ENCODE assay signal across 8 cellular contexts in the genomic region with DNA sequence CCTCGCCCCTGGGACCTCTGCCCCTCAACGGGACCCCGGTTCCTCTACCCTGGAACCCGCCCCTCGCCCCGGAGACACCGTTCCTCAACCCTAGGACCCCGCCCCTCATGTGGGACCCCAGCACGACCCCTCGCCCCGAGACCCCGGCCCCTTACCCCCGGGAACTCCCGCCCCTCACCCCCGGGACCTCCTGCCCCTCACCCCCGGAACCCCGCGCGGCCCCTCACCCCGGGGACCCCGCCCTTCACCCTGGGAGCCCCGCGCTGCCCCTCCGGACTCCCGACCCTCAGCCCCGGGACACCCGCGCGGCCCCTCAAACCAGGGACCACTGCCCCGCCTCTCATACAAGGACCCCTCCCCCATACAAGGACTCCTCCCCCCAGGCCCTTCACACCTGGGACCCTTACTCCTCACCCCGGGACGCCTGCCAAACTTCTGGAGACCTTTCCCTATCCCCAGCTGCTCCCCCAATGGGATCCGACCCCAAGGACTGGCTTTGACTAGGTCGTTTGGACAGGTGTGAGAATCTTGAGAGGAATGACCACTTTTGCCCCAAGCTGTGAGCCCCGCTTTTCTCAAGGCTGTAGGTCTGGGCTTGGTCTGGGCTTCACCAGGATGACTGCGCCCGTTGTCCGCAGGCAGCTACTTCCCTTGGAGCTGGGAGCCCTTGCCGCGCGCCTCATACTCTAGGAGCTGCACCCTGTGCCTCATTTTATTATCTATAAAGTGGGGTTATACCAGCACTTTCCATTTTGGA. TPM values are rescaled to one million over a fixed set of nuclear protein-coding genes. Genes with fewer than 3 reads are reported as not detected.
A peak's percentile ranks its signal among the peaks of the same experiment; 100 is the strongest.
DNase-seq lines count a peak whose midpoint lies in the region; ATAC-seq and TF ChIP-seq lines count a peak whose summit lies in the region.

No MANE protein-coding gene starts in this region.

- H3K27ac Mint-ChIP-seq in stimulated activated naive B cell treated with anti-CD40 and anti-IgM and Interleukin-4, amounts not matched to agents 10 μg/mL and 1 μg/mL and 100 μg/mL, for 72 hours = peak overlapping the region; percentile 94

- no peaks in the 10 kb centered on the region for H3K9me3 ChIP-seq in left lung

- H3K4me3 Mint-ChIP-seq in stimulated activated naive B cell treated with anti-CD40 and anti-IgM and Interleukin-4, amounts not matched to agents 10 μg/mL and 1 μg/mL and 100 μg/mL, for 72 hours = peak overlapping the region; percentile 88 to 94

- H3K4me3 ChIP-seq in left lung = peak overlapping the region; percentile 82 to 87

- DNase-seq in DMS 273 (lab: John Stamatoyannopoulos, UW; ENCODE audit: unreplicated experiment) (peak; percentile 47), DMS 273 treated with DMSO at 0.1 percent for 48 hours (lab: John Stamatoyannopoulos, UW) (no peak), SK-N-DZ (ENCODE audit: low spot score) (peak; percentile 4), cerebellum (ENCODE audit: low spot score) (peak; percentile 22), left lung (peak; percentile 51 to 88), GM19238 (ENCODE audit: insufficient read length, low spot score) (no peak)
- DNase-seq in stimulated activated naive B cell treated with anti-CD40 and anti-IgM and Interleukin-4, amounts not matched to agents 10 μg/mL and 1 μg/mL and 100 μg/mL, for 72 hours = no peak

- peak; percentile 16 for ATAC-seq in left lung
- no peak for ATAC-seq in stimulated activated naive B cell treated with anti-CD40 and anti-IgM and Interleukin-4, amounts not matched to agents 10 μg/mL and 1 μg/mL and 100 μg/mL, for 72 hours (replicated peaks)
- no peak for ATAC-seq in activated CD4-positive, CD25-positive, alpha-beta regulatory T cell treated with anti-CD3 and anti-CD28 coated beads, Interleukin-2, amount 50 U/mL, for 24 hours

- no peak for TF ChIP-seq CTCF in left lung (IDR thresholded peaks at IDR 0.05)

- no peaks in the 10 kb centered on the region for H3K27me3 ChIP-seq in left lung

- no peaks in the 10 kb centered on the region for H3K27me3 Mint-ChIP-seq in stimulated activated naive B cell treated with anti-CD40 and anti-IgM and Interleukin-4, amounts not matched to agents 10 μg/mL and 1 μg/mL and 100 μg/mL, for 72 hours

- H3K4me1 Mint-ChIP-seq in stimulated activated naive B cell treated with anti-CD40 and anti-IgM and Interleukin-4, amounts not matched to agents 10 μg/mL and 1 μg/mL and 100 μg/mL, for 72 hours = peaks cover 13 to 37% of the 10 kb centered on the region in 2 donors

- peaks cover 0 to 6% of the 10 kb centered on the region in 2 donors for H3K36me3 ChIP-seq in left lung

- H3K27ac ChIP-seq in left lung = peak overlapping the region in 1 of 2 donors; percentile 87

- peaks cover 14 to 19% of the 10 kb centered on the region in 2 donors for H3K36me3 Mint-ChIP-seq in stimulated activated naive B cell treated with anti-CD40 and anti-IgM and Interleukin-4, amounts not matched to agents 10 μg/mL and 1 μg/mL and 100 μg/mL, for 72 hours

- intact Hi-C loops in left lung (cut with DNase I) = no loop called here

- H3K9me3 Mint-ChIP-seq in stimulated activated naive B cell treated with anti-CD40 and anti-IgM and Interleukin-4, amounts not matched to agents 10 μg/mL and 1 μg/mL and 100 μg/mL, for 72 hours = no peaks in the 10 kb centered on the region

- peaks cover 22 to 61% of the 10 kb centered on the region in 2 donors for H3K4me1 ChIP-seq in left lung

RNA-seq across cellular contexts. Expression of gene DIP2A, which starts 0.8 kb away (rescaled TPM):
- polyA plus RNA-seq in SK-N-DZ (2014; cell fraction: cytosol; rRNA removed) = 14.0 and 17.4 TPM in 2 replicates
- 47.3 and 73.5 TPM in 2 replicates for polyA plus RNA-seq in SK-N-DZ (2014; cell fraction: nucleus; rRNA removed)
- total RNA-seq in cerebellum (67.7 TPM), left lung (10 to 100 TPM; 31.5 to 33.2 TPM)

Comparison
In these comparisons a context has a peak if more than half of its experiments do, and no peak if none do; other contexts are left out.
1. DNase-seq: peak in DMS 273 (single experiment), SK-N-DZ (single experiment), cerebellum (single experiment) and left lung (2 of 2); none in DMS 273 treated with DMSO at 0.1 percent for 48 hours (single experiment), stimulated activated naive B cell treated with anti-CD40 and anti-IgM and Interleukin-4, amounts not matched to agents 10 μg/mL and 1 μg/mL and 100 μg/mL, for 72 hours (single experiment) and GM19238 (single experiment).